Comparison of ENCODE assay signal across 12 cellular contexts in the genomic region with DNA sequence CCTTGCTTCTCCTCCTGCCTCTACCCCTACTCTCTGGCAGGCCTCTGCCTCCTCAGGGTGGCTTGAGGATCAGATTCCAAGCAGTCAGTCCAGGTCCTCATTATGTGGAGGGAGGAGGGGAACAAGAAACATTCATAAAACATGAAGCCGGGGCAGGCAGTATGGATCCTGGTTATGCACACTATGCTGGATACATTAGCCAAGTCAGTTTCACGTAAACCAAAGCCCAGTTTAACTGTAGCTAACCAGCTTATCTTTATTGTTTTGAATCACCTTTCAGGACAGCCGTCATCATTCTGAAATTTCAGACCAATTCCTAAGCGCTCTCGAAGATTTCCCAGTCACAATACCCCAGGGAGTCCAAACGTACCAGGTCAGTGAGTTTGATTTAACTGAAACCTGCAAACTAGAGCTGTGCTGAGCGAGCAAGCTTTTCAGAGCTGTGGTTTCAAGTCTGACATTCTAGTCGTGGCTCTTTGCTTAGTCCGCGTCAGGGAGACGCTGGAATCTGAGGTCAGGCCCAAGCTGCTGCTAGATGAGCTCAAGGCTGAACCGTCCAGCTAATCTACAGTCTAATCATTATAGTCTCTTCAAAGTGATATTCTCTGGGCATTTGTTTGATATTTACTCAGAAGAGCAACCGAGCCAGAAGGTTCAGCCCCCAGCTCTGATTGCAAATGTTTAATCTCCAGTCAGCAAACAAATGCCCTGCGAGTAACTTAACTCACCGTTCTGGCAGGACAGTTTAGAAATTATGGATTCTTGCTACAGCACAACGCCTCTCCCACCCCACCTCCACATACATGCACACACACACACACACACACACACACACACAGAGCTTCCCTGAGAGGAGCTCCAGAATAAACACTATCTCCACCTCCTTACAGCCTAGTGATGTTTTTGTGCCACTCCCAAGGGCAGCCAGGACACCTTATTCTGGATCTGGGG.
A peak's percentile ranks its signal among the peaks of the same experiment; 100 is the strongest.
DNase-seq lines count a peak whose midpoint lies in the region; TF ChIP-seq lines count a peak whose summit lies in the region.
"Had no signal": no experiment of that assay in that cellular context is flagged by ENCODE, and none has a peak within 500 bp of the region (broad histone marks: within the 10 kb centered on the region; RNA-seq: fewer than 3 reads in every experiment).

No MANE protein-coding gene starts in this region.

- peaks cover 0 to 6% (median 0%) of the 10 kb centered on the region in 3 donors for H3K27me3 Mint-ChIP-seq in CD14-positive monocyte (ENCODE audit: low read depth in 3 of 3)
- peaks cover 6% of the 10 kb centered on the region for H3K27me3 Mint-ChIP-seq in progenitor cell of endocrine pancreas
- H3K27me3 Mint-ChIP-seq in activated CD4-positive, alpha-beta memory T cell treated with anti-CD3 and anti-CD28 coated beads, Interleukin-2, amount 10 ng/mL, durations not matched to agents 7 days and 5 days: peaks cover 13% of the 10 kb centered on the region
- H3K27me3 Mint-ChIP-seq in activated naive CD4-positive, alpha-beta T cell treated with anti-CD3 and anti-CD28 coated beads for 36 hours (ENCODE audit: low read depth): no peaks in the 10 kb centered on the region
- H3K27me3 Mint-ChIP-seq: dendritic cell treated with granulocyte-macrophage colony-stimulating factor and Interleukin-4, amounts not matched to agents 40 ng/mL and 50 ng/mL, for 4 days had no signal

- H3K4me3 Mint-ChIP-seq in CD14-positive monocyte: no peak overlapping the region
- H3K4me3 Mint-ChIP-seq in progenitor cell of endocrine pancreas (ENCODE audit: low read depth): no peak overlapping the region
- no peak overlapping the region for H3K4me3 Mint-ChIP-seq in activated CD4-positive, alpha-beta memory T cell treated with anti-CD3 and anti-CD28 coated beads, Interleukin-2, amount 10 ng/mL, durations not matched to agents 7 days and 5 days
- H3K4me3 Mint-ChIP-seq in activated naive CD4-positive, alpha-beta T cell treated with anti-CD3 and anti-CD28 coated beads for 36 hours: no peak overlapping the region
- H3K4me3 Mint-ChIP-seq: dendritic cell treated with granulocyte-macrophage colony-stimulating factor and Interleukin-4, amounts not matched to agents 40 ng/mL and 50 ng/mL, for 4 days; immature natural killer cell had no signal

- CTCF ChIA-PET in activated CD4-positive, alpha-beta memory T cell treated with anti-CD3 and anti-CD28 coated beads, Interleukin-2, amount 10 ng/mL, durations not matched to agents 7 days and 5 days (lab: Charles Lee): interaction anchor here (0.7 kb wide), 1 partner anchor 33 kb away, joined by 4 read pairs; no protein-coding TSS in a partner anchor
- CTCF ChIA-PET in activated naive CD4-positive, alpha-beta T cell treated with anti-CD3 and anti-CD28 coated beads for 36 hours (lab: Charles Lee): interaction anchor here (0.6 to 1.7 kb wide), 3 partner anchors 12 to 28 kb away, joined by 3 to 7 read pairs (median 4); no protein-coding TSS in a partner anchor

- TF ChIP-seq CTCF in CD14-positive monocyte (IDR thresholded peaks at IDR 0.05) (no peak), epithelial cell of proximal tubule (conservative IDR thresholded peaks at IDR 0.05; ENCODE audit: low read depth, low read length) (no peak), progenitor cell of endocrine pancreas (IDR thresholded peaks at IDR 0.05; ENCODE audit: unreplicated experiment) (no peak)

- DNase-seq in CD14-positive monocyte (ENCODE audit: low spot score): no peak
- DNase-seq in NCI-H2227 treated with DMSO at 0.1 percent for 48 hours (lab: John Stamatoyannopoulos, UW): peak; percentile 52
- peak; percentile 86 for DNase-seq in epithelial cell of proximal tubule (ENCODE audit: low read depth)
- no peak for DNase-seq in progenitor cell of endocrine pancreas (ENCODE audit: low spot score, unreplicated experiment)
- DNase-seq in activated gamma-delta T cell (lab: John Stamatoyannopoulos, UW): no peak
- DNase-seq in activated CD4-positive, alpha-beta memory T cell treated with anti-CD3 and anti-CD28 coated beads, Interleukin-2, amount 10 ng/mL, durations not matched to agents 7 days and 5 days: no peak
- DNase-seq in posterior vena cava (ENCODE audit: low spot score): no peak
- DNase-seq in activated naive CD4-positive, alpha-beta T cell treated with anti-CD3 and anti-CD28 coated beads for 36 hours: no peak
- DNase-seq: activated CD4-positive, alpha-beta T cell treated with anti-CD3 and anti-CD28 coated beads, Interleukin-2, amount 50 U/mL, for 48 hours; immature natural killer cell; stimulated activated CD4-positive, alpha-beta T cell treated with anti-CD3 and anti-CD28 coated beads, Interleukin-1b, Interleukin-23, amount 100 ng/mL, for 48 hours had no signal

- H3K9me3 Mint-ChIP-seq in CD14-positive monocyte: no peaks in the 10 kb centered on the region
- H3K9me3 Mint-ChIP-seq in progenitor cell of endocrine pancreas (ENCODE audit: low read depth): no peaks in the 10 kb centered on the region
- no peaks in the 10 kb centered on the region for H3K9me3 Mint-ChIP-seq in activated CD4-positive, alpha-beta memory T cell treated with anti-CD3 and anti-CD28 coated beads, Interleukin-2, amount 10 ng/mL, durations not matched to agents 7 days and 5 days
- no peaks in the 10 kb centered on the region for H3K9me3 Mint-ChIP-seq in activated naive CD4-positive, alpha-beta T cell treated with anti-CD3 and anti-CD28 coated beads for 36 hours
- H3K9me3 Mint-ChIP-seq: dendritic cell treated with granulocyte-macrophage colony-stimulating factor and Interleukin-4, amounts not matched to agents 40 ng/mL and 50 ng/mL, for 4 days; immature natural killer cell had no signal

- POLR2A ChIA-PET in activated CD4-positive, alpha-beta memory T cell treated with anti-CD3 and anti-CD28 coated beads, Interleukin-2, amount 10 ng/mL, durations not matched to agents 7 days and 5 days (lab: Charles Lee): interaction anchor here (0.6 kb wide), 1 partner anchor 49 kb away, joined by 3 read pairs; no protein-coding TSS in a partner anchor

- H3K36me3 Mint-ChIP-seq in CD14-positive monocyte (peaks cover 7 to 13% of the 10 kb centered on the region in 2 donors), progenitor cell of endocrine pancreas (ENCODE audit: insufficient read depth) (no peaks in the 10 kb centered on the region)
- no peaks in the 10 kb centered on the region for H3K36me3 Mint-ChIP-seq in activated CD4-positive, alpha-beta memory T cell treated with anti-CD3 and anti-CD28 coated beads, Interleukin-2, amount 10 ng/mL, durations not matched to agents 7 days and 5 days (ENCODE audit: low read depth)
- no peaks in the 10 kb centered on the region for H3K36me3 Mint-ChIP-seq in activated naive CD4-positive, alpha-beta T cell treated with anti-CD3 and anti-CD28 coated beads for 36 hours (ENCODE audit: low read depth)
- H3K36me3 Mint-ChIP-seq: immature natural killer cell had no signal

- H3K4me3 ChIP-seq in epithelial cell of proximal tubule (ENCODE audit: low read depth, low read length): peak overlapping the region; percentile 19

- H3K27ac Mint-ChIP-seq in CD14-positive monocyte (peak overlapping the region in 5 of 7 donors; percentile 2 to 76 (median 63)), progenitor cell of endocrine pancreas (peak overlapping the region; percentile 55)
- H3K27ac Mint-ChIP-seq in activated CD4-positive, alpha-beta memory T cell treated with anti-CD3 and anti-CD28 coated beads, Interleukin-2, amount 10 ng/mL, durations not matched to agents 7 days and 5 days: no peak overlapping the region
- no peak overlapping the region for H3K27ac Mint-ChIP-seq in activated naive CD4-positive, alpha-beta T cell treated with anti-CD3 and anti-CD28 coated beads for 36 hours
- H3K27ac Mint-ChIP-seq: dendritic cell treated with granulocyte-macrophage colony-stimulating factor and Interleukin-4, amounts not matched to agents 40 ng/mL and 50 ng/mL, for 4 days had no signal

- intact Hi-C loops in CD14-positive monocyte (cut with micrococcal nuclease) (no loop called here), posterior vena cava (cut with DNase I) (loop anchor here in 1 of 2 donors (10.0 kb wide), 1 partner anchor 67 kb away; a partner anchor contains a TSS)
- intact Hi-C loops in activated naive CD4-positive, alpha-beta T cell treated with anti-CD3 and anti-CD28 coated beads for 36 hours (cut with micrococcal nuclease): no loop called here

- H3K4me1 Mint-ChIP-seq in CD14-positive monocyte: peaks cover 13% of the 10 kb centered on the region
- peaks cover 16% of the 10 kb centered on the region for H3K4me1 Mint-ChIP-seq in progenitor cell of endocrine pancreas (ENCODE audit: low read depth)
- H3K4me1 Mint-ChIP-seq in activated CD4-positive, alpha-beta memory T cell treated with anti-CD3 and anti-CD28 coated beads, Interleukin-2, amount 10 ng/mL, durations not matched to agents 7 days and 5 days: no peaks in the 10 kb centered on the region
- H3K4me1 Mint-ChIP-seq in activated naive CD4-positive, alpha-beta T cell treated with anti-CD3 and anti-CD28 coated beads for 36 hours (ENCODE audit: low read depth): no peaks in the 10 kb centered on the region
- H3K4me1 Mint-ChIP-seq: immature natural killer cell had no signal

Comparison
In these comparisons a context has a peak if more than half of its experiments do, and no peak if none do; other contexts are left out.
1. DNase-seq: peak in NCI-H2227 treated with DMSO at 0.1 percent for 48 hours (single experiment) and epithelial cell of proximal tubule (single experiment); none in CD14-positive monocyte (single experiment), progenitor cell of endocrine pancreas (single experiment), activated gamma-delta T cell (single experiment), activated CD4-positive, alpha-beta memory T cell treated with anti-CD3 and anti-CD28 coated beads, Interleukin-2, amount 10 ng/mL, durations not matched to agents 7 days and 5 days (single experiment), posterior vena cava (single experiment) and activated naive CD4-positive, alpha-beta T cell treated with anti-CD3 and anti-CD28 coated beads for 36 hours (single experiment).
2. H3K27ac Mint-ChIP-seq: peak in CD14-positive monocyte (5 of 7) and progenitor cell of endocrine pancreas (single experiment); none in activated CD4-positive, alpha-beta memory T cell treated with anti-CD3 and anti-CD28 coated beads, Interleukin-2, amount 10 ng/mL, durations not matched to agents 7 days and 5 days (single experiment) and activated naive CD4-positive, alpha-beta T cell treated with anti-CD3 and anti-CD28 coated beads for 36 hours (single experiment).